In genomic region chr4:153138736-153139135, GRCh38 we compare ENCODE assay signal across 15 cellular contexts.
A peak's percentile ranks its signal among the peaks of the same experiment; 100 is the strongest.
DNase-seq lines count a peak whose midpoint lies in the region; ATAC-seq and TF ChIP-seq lines count a peak whose summit lies in the region.
"Had no signal": no experiment of that assay in that cellular context is flagged by ENCODE, and none has a peak within 500 bp of the region (broad histone marks: within the 10 kb centered on the region; RNA-seq: fewer than 3 reads in every experiment).

No MANE protein-coding gene starts in this region.

- TF ChIP-seq CTCF in prostate gland (IDR thresholded peaks at IDR 0.05): no peak

- intact Hi-C loops in prostate gland (cut with DNase I) (no loop called here), left ventricle myocardium superior (cut with micrococcal nuclease) (no loop called here)

- peak overlapping the region in 2 of 11 experiments; percentile 22 to 26; a peak in 1 of 22 replicates for H3K9ac ChIP-seq in BLaER1 treated with 17β-estradiol and CSF1 and Interleukin-3, amounts not matched to agents 10 nM and 100 nM

- H3K4me1 ChIP-seq in BLaER1 treated with 17β-estradiol and CSF1 and Interleukin-3, amounts not matched to agents 10 nM and 100 nM: peaks cover 51 to 89% (median 81%) of the 10 kb centered on the region in 10 experiments
- H3K4me1 ChIP-seq in prostate gland (replicated peaks): no peaks in the 10 kb centered on the region

- H3K36me3 ChIP-seq in BLaER1 treated with 17β-estradiol and CSF1 and Interleukin-3, amounts not matched to agents 10 nM and 100 nM: no peaks in the 10 kb centered on the region
- H3K36me3 ChIP-seq in prostate gland: no peaks in the 10 kb centered on the region
- H3K36me3 ChIP-seq: esophagus muscularis mucosa had no signal

- peak overlapping the region in 8 of 11 experiments; percentile 28 to 69 (median 42); a peak in 12 of 22 replicates for H3K27ac ChIP-seq in BLaER1 treated with 17β-estradiol and CSF1 and Interleukin-3, amounts not matched to agents 10 nM and 100 nM
- peak overlapping the region; percentile 99 for H3K27ac ChIP-seq in angular gyrus (ENCODE audit: low read depth, low read length)
- H3K27ac ChIP-seq in prostate gland: no peak overlapping the region
- H3K27ac ChIP-seq: coronary artery, esophagus muscularis mucosa had no signal

- ATAC-seq in left ventricle myocardium superior: no peak
- ATAC-seq in HG03457 (IDR thresholded peaks at IDR 0.05; ENCODE audit: unreplicated experiment): no peak
- ATAC-seq: stimulated activated naive CD8-positive, alpha-beta T cell treated with anti-CD3 and anti-CD28 coated beads, Interleukin-15, Interleukin-2, amounts not matched to agents 100 U/mL and 50 U/mL, for 24 hours had no signal

- H3K27me3 ChIP-seq in BLaER1 treated with 17β-estradiol and CSF1 and Interleukin-3, amounts not matched to agents 10 nM and 100 nM: peaks cover 0 to 26% (median 0%) of the 10 kb centered on the region in 11 experiments; a peak in 5 of 22 replicates
- no peaks in the 10 kb centered on the region for H3K27me3 ChIP-seq in prostate gland (replicated peaks; ENCODE audit: insufficient read depth)
- H3K27me3 ChIP-seq: esophagus muscularis mucosa had no signal

- no peaks in the 10 kb centered on the region for H3K9me3 ChIP-seq in BLaER1 treated with 17β-estradiol and CSF1 and Interleukin-3, amounts not matched to agents 10 nM and 100 nM (replicated peaks in 1 of 11)
- H3K9me3 ChIP-seq in prostate gland: no peaks in the 10 kb centered on the region
- H3K9me3 ChIP-seq: esophagus muscularis mucosa had no signal

- 88% methylated on average over 5 of the region's 5 CpGs for WGBS in prostate gland

- no peak for TF ChIP-seq POLR2A in prostate gland (IDR thresholded peaks at IDR 0.05)

- H3K4me3 ChIP-seq in BLaER1 treated with 17β-estradiol and CSF1 and Interleukin-3, amounts not matched to agents 10 nM and 100 nM: no peak overlapping the region
- no peak overlapping the region for H3K4me3 ChIP-seq in prostate gland
- H3K4me3 ChIP-seq: coronary artery, esophagus muscularis mucosa had no signal

- DNase-seq in NCI-H2171 (lab: John Stamatoyannopoulos, UW) (peak; percentile 6), mucosa of gallbladder (ENCODE audit: low spot score) (peak; percentile 66), prostate gland (ENCODE audit: low spot score) (no peak), left ventricle myocardium superior (no peak), NCI-H345 treated with DMSO at 0.1 percent for 48 hours (lab: John Stamatoyannopoulos, UW; ENCODE audit: unreplicated experiment) (no peak)
- DNase-seq: activated CD8-positive, alpha-beta memory T cell treated with anti-CD3 and anti-CD28 coated beads, Interleukin-2, amount 50 U/mL, for 48 hours; EL; H7; NCI-H345; stimulated activated naive CD8-positive, alpha-beta T cell treated with anti-CD3 and anti-CD28 coated beads, Interleukin-15, Interleukin-2, amounts not matched to agents 100 U/mL and 50 U/mL, for 24 hours had no signal

- no peaks in the 10 kb centered on the region; a peak in 1 of 22 replicates for H4K20me1 ChIP-seq in BLaER1 treated with 17β-estradiol and CSF1 and Interleukin-3, amounts not matched to agents 10 nM and 100 nM

- H3K4me2 ChIP-seq in BLaER1 treated with 17β-estradiol and CSF1 and Interleukin-3, amounts not matched to agents 10 nM and 100 nM: peak overlapping the region; percentile 52 to 89 (median 78)

Comparison
In these comparisons a context has a peak if more than half of its experiments do, and no peak if none do; other contexts are left out.
1. H3K27ac ChIP-seq: peak in BLaER1 treated with 17β-estradiol and CSF1 and Interleukin-3, amounts not matched to agents 10 nM and 100 nM (8 of 11) and angular gyrus (single experiment); none in prostate gland (0 of 2).
2. DNase-seq: peak in NCI-H2171 (single experiment) and mucosa of gallbladder (single experiment); none in prostate gland (single experiment), left ventricle myocardium superior (single experiment) and NCI-H345 treated with DMSO at 0.1 percent for 48 hours (single experiment).